21 cellular contexts compared by ENCODE assay signal in the genomic region with DNA sequence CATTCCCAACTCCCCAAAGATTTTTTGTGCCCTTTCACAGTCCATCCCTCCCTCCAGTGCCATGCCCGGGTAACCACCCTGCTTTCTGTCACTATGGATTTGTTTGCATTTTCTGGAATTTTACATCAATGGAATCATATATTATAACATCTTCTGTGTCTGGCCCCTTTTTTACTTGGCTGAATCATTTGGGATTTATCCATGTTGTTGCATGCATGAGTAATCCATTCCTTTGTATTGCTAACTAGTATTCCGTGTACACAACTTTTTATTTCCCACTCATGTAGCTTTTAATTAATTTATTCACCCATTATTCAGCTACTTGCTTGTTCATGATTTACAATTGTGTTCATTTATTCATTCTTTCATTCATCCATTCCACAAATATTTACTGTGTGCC.
"Had no signal": no experiment of that assay in that cellular context is flagged by ENCODE, and none has a peak within 500 bp of the region (broad histone marks: within the 10 kb centered on the region; RNA-seq: fewer than 3 reads in every experiment).

No MANE protein-coding gene starts in this region.

- H3K79me2 ChIP-seq: parathyroid adenoma had no signal

- H3K27ac ChIP-seq: coronary artery, esophagus squamous epithelium, lower lobe of right lung, neutrophil, parathyroid adenoma, right lobe of liver, thyroid gland had no signal

- H3K9me3 ChIP-seq: esophagus squamous epithelium, lower lobe of right lung, neutrophil, right lobe of liver, thyroid gland had no signal

- H3K9ac ChIP-seq: parathyroid adenoma had no signal

- H2AFZ ChIP-seq: parathyroid adenoma had no signal

- H3K36me3 ChIP-seq: esophagus squamous epithelium, lower lobe of right lung, neutrophil, right lobe of liver, thyroid gland had no signal

- H3K4me3 ChIP-seq: coronary artery, esophagus squamous epithelium, lower lobe of right lung, right lobe of liver, smooth muscle cell, thyroid gland had no signal

- DNase-seq: dermis blood vessel endothelial cell; effector memory CD4-positive, alpha-beta T cell; erythroblast; esophagus squamous epithelium; immature natural killer cell; islet precursor cell; left ventricle myocardium superior; lower lobe of right lung; right lobe of liver; stimulated activated CD4-positive, alpha-beta T cell treated with anti-CD3 and anti-CD28 coated beads, Interleukin-12 subunit alpha, Interleukin-12 subunit beta, amount 100 ng/mL, for 4 hours; stimulated activated CD4-positive, alpha-beta T cell treated with anti-CD3 and anti-CD28 coated beads, Interleukin-1b, Interleukin-23, amount 100 ng/mL, for 48 hours; stimulated activated CD4-positive, alpha-beta T cell treated with anti-CD3 and anti-CD28 coated beads, Interleukin-4, amount 100 ng/mL, for 1 hour; stimulated activated CD8-positive, alpha-beta memory T cell treated with anti-CD3 and anti-CD28 coated beads, Interleukin-4, amount 100 ng/mL, for 48 hours; stimulated activated naive CD4-positive, alpha-beta T cell; stimulated activated naive CD8-positive, alpha-beta T cell treated with anti-CD3 and anti-CD28 coated beads, Interleukin-15, amount 100 ng/mL, for 72 hours; thyroid gland; trophoblast cell had no signal

- H3K4me2 ChIP-seq: smooth muscle cell had no signal

- H3K27me3 ChIP-seq: esophagus squamous epithelium, right lobe of liver, thyroid gland had no signal

- H3K4me1 ChIP-seq: esophagus squamous epithelium, lower lobe of right lung, parathyroid adenoma, right lobe of liver, thyroid gland had no signal
